16 cellular contexts compared by ENCODE assay signal in the genomic region with DNA sequence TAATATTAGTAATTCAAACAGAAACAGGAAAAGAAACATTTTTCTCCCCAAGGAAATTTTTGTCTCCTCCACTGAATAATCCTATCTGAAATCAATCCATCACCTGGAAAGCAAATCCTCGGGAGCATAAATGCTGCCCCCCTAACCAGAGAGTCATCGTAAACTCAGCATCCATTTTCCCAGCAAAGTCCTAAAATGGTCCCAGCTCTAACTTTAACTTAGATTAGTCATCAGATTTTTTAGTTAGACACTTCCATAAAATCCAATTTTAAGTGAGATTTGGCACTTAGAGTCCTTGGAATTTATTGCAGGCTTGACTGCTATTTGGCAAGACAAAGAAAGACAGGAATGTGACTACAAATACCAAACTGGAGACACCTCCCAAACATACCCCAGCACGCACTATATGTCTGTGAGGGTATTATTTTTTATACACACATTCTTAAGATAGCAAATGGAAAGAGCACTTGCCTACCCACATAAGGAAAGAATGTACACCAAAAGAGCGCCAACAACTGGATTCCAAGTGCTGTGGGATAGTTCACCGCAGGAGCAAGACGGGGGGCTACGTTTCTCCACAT. TPM values are rescaled to one million over a fixed set of nuclear protein-coding genes. Genes with fewer than 3 reads are reported as not detected.
A peak's percentile ranks its signal among the peaks of the same experiment; 100 is the strongest.
DNase-seq lines count a peak whose midpoint lies in the region; ATAC-seq and TF ChIP-seq lines count a peak whose summit lies in the region.
"Had no signal": no experiment of that assay in that cellular context is flagged by ENCODE, and none has a peak within 500 bp of the region (broad histone marks: within the 10 kb centered on the region; RNA-seq: fewer than 3 reads in every experiment).

No MANE protein-coding gene starts in this region.

- H3K4me3 ChIP-seq in A673 (ENCODE audit: low read depth, low read length, poor library complexity, severe bottlenecking) (no peak overlapping the region), esophagus muscularis mucosa (no peak overlapping the region)

- H3K36me3 Mint-ChIP-seq in progenitor cell of endocrine pancreas (ENCODE audit: insufficient read depth), result peaks cover 26% of the 10 kb centered on the region

- CTCF ChIA-PET in A673 (lab: Charles Lee), result no interaction called here

- POLR2A ChIA-PET in A673 (lab: Charles Lee; ENCODE audit: low non-redundant PET), result no interaction called here

- no peak for TF ChIP-seq POLR2A in esophagus muscularis mucosa (IDR thresholded peaks at IDR 0.05; ENCODE audit: low read depth)

- BruUV-seq in A673 (replicated peaks; lab: Mats Ljungman, UMichigan), result no TSS peak

- no peaks in the 10 kb centered on the region for H3K9me3 Mint-ChIP-seq in progenitor cell of endocrine pancreas (ENCODE audit: low read depth)

- H3K36me3 ChIP-seq in A673 (ENCODE audit: insufficient read depth, low read length, poor library complexity, severe bottlenecking), result peaks cover 70% of the 10 kb centered on the region
- H3K36me3 ChIP-seq in esophagus muscularis mucosa, result peaks cover 36 to 81% (median 71%) of the 10 kb centered on the region in 4 donors

- TF ChIP-seq CTCF in A673 (conservative IDR thresholded peaks at IDR 0.05; ENCODE audit: low read depth, low read length), result no peak
- no peak for TF ChIP-seq CTCF in esophagus muscularis mucosa (IDR thresholded peaks at IDR 0.05)
- no peak for TF ChIP-seq CTCF in progenitor cell of endocrine pancreas (IDR thresholded peaks at IDR 0.05; ENCODE audit: unreplicated experiment)

- no peak for TF ChIP-seq EP300 in Ishikawa (IDR thresholded peaks at IDR 0.05; ENCODE audit: borderline replicate concordance)
- TF ChIP-seq EP300 in esophagus muscularis mucosa (IDR thresholded peaks at IDR 0.05), result no peak

- TF ChIP-seq RAD21 in Ishikawa (IDR thresholded peaks at IDR 0.05; ENCODE audit: low read depth), result no peak

- H3K4me1 Mint-ChIP-seq in progenitor cell of endocrine pancreas (ENCODE audit: low read depth), result no peaks in the 10 kb centered on the region
- H3K4me1 Mint-ChIP-seq: activated CD8-positive, alpha-beta memory T cell treated with anti-CD3 and anti-CD28 coated beads, Interleukin-2, amount 10 ng/mL, durations not matched to agents 7 days and 5 days had no signal

- 60% methylated on average over 7 of the region's 7 CpGs for WGBS in esophagus muscularis mucosa

- H3K9me3 ChIP-seq in A673 (ENCODE audit: low read depth, low read length, poor library complexity, severe bottlenecking) (no peaks in the 10 kb centered on the region), esophagus muscularis mucosa (no peaks in the 10 kb centered on the region)

- H3K27me3 Mint-ChIP-seq in progenitor cell of endocrine pancreas, result no peaks in the 10 kb centered on the region
- H3K27me3 Mint-ChIP-seq: activated CD8-positive, alpha-beta memory T cell treated with anti-CD3 and anti-CD28 coated beads, Interleukin-2, amount 10 ng/mL, durations not matched to agents 7 days and 5 days had no signal

- H3K27ac Mint-ChIP-seq in progenitor cell of endocrine pancreas, result peak overlapping the region; percentile 43
- H3K27ac Mint-ChIP-seq: activated CD8-positive, alpha-beta memory T cell treated with anti-CD3 and anti-CD28 coated beads, Interleukin-2, amount 10 ng/mL, durations not matched to agents 7 days and 5 days had no signal

- H3K27ac ChIP-seq in A673 (ENCODE audit: low read depth, low read length, poor library complexity, severe bottlenecking) (no peak overlapping the region), esophagus muscularis mucosa (replicated peaks in 1 of 4) (peak overlapping the region; percentile 45 to 64 (median 56))

- no peak overlapping the region for H3K4me3 Mint-ChIP-seq in progenitor cell of endocrine pancreas (ENCODE audit: low read depth)
- H3K4me3 Mint-ChIP-seq: activated CD8-positive, alpha-beta memory T cell treated with anti-CD3 and anti-CD28 coated beads, Interleukin-2, amount 10 ng/mL, durations not matched to agents 7 days and 5 days had no signal

- ATAC-seq in activated CD4-positive, CD25-positive, alpha-beta regulatory T cell treated with anti-CD3 and anti-CD28 coated beads, Interleukin-2, amount 50 U/mL, for 24 hours, result no peak
- no peak for ATAC-seq in HG02970 (IDR thresholded peaks at IDR 0.05; ENCODE audit: low FRiP score, unreplicated experiment)
- no peak for ATAC-seq in HG03342 (IDR thresholded peaks at IDR 0.05; ENCODE audit: unreplicated experiment)
- ATAC-seq: activated CD8-positive, alpha-beta memory T cell treated with anti-CD3 and anti-CD28 coated beads, Interleukin-2, amount 10 ng/mL, durations not matched to agents 7 days and 5 days; sciatic nerve had no signal

- DNase-seq in A673 (ENCODE audit: low spot score), result peak; percentile 21
- no peak for DNase-seq in esophagus muscularis mucosa (ENCODE audit: extremely low spot score)
- DNase-seq in progenitor cell of endocrine pancreas (ENCODE audit: low spot score, unreplicated experiment), result no peak
- no peak for DNase-seq in DMS114 treated with DMSO at 0.1 percent for 48 hours (lab: John Stamatoyannopoulos, UW; ENCODE audit: unreplicated experiment)
- DNase-seq: activated CD8-positive, alpha-beta memory T cell treated with anti-CD3 and anti-CD28 coated beads, Interleukin-2, amount 10 ng/mL, durations not matched to agents 7 days and 5 days; hypothalamus; kidney glomerular epithelial cell; NCI-H1694; NCI-H446 treated with DMSO at 0.1 percent for 48 hours; Right ventricle myocardium superior had no signal

- intact Hi-C loops in A673 (cut with micrococcal nuclease; ENCODE audit: unreplicated experiment) (no loop called here), esophagus muscularis mucosa (cut with DNase I) (loop anchor here (5.0 kb wide), 1 partner anchor 35 kb away; no protein-coding TSS in a partner anchor)

- H3K27me3 ChIP-seq in A673 (replicated peaks; ENCODE audit: insufficient read depth, low read depth, low read length, poor library complexity) (no peaks in the 10 kb centered on the region), esophagus muscularis mucosa (no peaks in the 10 kb centered on the region)

- H3K4me1 ChIP-seq in A673 (ENCODE audit: insufficient read depth, low read length, poor library complexity, severe bottlenecking) (no peaks in the 10 kb centered on the region), esophagus muscularis mucosa (peaks cover 0 to 18% (median 13%) of the 10 kb centered on the region in 4 donors)

TF ChIP-seq in Ishikawa, 13 proteins besides CTCF, POLR2A, EP300 and RAD21:
- TF ChIP-seq, protein P1, sequence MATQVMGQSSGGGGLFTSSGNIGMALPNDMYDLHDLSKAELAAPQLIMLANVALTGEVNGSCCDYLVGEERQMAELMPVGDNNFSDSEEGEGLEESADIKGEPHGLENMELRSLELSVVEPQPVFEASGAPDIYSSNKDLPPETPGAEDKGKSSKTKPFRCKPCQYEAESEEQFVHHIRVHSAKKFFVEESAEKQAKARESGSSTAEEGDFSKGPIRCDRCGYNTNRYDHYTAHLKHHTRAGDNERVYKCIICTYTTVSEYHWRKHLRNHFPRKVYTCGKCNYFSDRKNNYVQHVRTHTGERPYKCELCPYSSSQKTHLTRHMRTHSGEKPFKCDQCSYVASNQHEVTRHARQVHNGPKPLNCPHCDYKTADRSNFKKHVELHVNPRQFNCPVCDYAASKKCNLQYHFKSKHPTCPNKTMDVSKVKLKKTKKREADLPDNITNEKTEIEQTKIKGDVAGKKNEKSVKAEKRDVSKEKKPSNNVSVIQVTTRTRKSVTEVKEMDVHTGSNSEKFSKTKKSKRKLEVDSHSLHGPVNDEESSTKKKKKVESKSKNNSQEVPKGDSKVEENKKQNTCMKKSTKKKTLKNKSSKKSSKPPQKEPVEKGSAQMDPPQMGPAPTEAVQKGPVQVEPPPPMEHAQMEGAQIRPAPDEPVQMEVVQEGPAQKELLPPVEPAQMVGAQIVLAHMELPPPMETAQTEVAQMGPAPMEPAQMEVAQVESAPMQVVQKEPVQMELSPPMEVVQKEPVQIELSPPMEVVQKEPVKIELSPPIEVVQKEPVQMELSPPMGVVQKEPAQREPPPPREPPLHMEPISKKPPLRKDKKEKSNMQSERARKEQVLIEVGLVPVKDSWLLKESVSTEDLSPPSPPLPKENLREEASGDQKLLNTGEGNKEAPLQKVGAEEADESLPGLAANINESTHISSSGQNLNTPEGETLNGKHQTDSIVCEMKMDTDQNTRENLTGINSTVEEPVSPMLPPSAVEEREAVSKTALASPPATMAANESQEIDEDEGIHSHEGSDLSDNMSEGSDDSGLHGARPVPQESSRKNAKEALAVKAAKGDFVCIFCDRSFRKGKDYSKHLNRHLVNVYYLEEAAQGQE (IDR thresholded peaks at IDR 0.05; ENCODE audit: low read depth), result no peak
- TF ChIP-seq TEAD4 (IDR thresholded peaks at IDR 0.05), result peak; percentile 53
- TF ChIP-seq YY1 (IDR thresholded peaks at IDR 0.05; ENCODE audit: low read depth), result no peak
- no peak for TF ChIP-seq ZBTB7A (IDR thresholded peaks at IDR 0.05; ENCODE audit: low read depth)

RNA-seq across cellular contexts. Expression of a gene that starts 15.4 kb away (rescaled TPM):
- total RNA-seq in A673 (2021) (42.2 and 43.2 TPM in 2 replicates), esophagus muscularis mucosa (10 to 100 TPM; 16.7 to 23.1 (median 18.6) TPM), progenitor cell of endocrine pancreas (29.0 and 30.0 TPM in 2 replicates)

RNA-seq across cellular contexts. Expression of a gene that starts 15.4 kb away (rescaled TPM):
- total RNA-seq in A673 (2021) (8.4 and 9.2 TPM in 2 replicates), esophagus muscularis mucosa (10 to 100 TPM in 1 of 4 donors, 1 to 10 TPM in 3; 5.8 to 12.2 (median 8.5) TPM), progenitor cell of endocrine pancreas (8.4 and 9.2 TPM in 2 replicates)

RNA-seq across cellular contexts. Expression of a gene that starts 24.8 kb away (rescaled TPM):
- total RNA-seq in A673 (2021), result 2.1 and 3.2 TPM in 2 replicates
- total RNA-seq in esophagus muscularis mucosa, result 1 to 10 TPM in 3 of 4 donors, under 1 TPM in 1; 0.83 to 2.4 (median 1.6) TPM
- total RNA-seq in progenitor cell of endocrine pancreas, result 4.4 and 5.6 TPM in 2 replicates

RNA-seq across cellular contexts. Expression of a gene that starts 47.9 kb away (rescaled TPM):
- total RNA-seq in A673 (2021), result 0.11 and 1.4 TPM in 2 replicates
- total RNA-seq in esophagus muscularis mucosa, result 10 to 100 TPM in 2 of 4 donors, 1 to 10 TPM in 2; 7.5 to 15.4 (median 11.1) TPM
- total RNA-seq in progenitor cell of endocrine pancreas, result 3.3 and 4.4 TPM in 2 replicates
- total RNA-seq: HT-29 had no signal
